Comparison of ENCODE assay signal across 25 cellular contexts in genomic region chr5:102603670-102604069, GRCh38.
"Had no signal": no experiment of that assay in that cellular context is flagged by ENCODE, and none has a peak within 500 bp of the region (broad histone marks: within the 10 kb centered on the region; RNA-seq: fewer than 3 reads in every experiment).

No MANE protein-coding gene starts in this region.

- H3K4me3 ChIP-seq: ascending aorta, esophagus muscularis mucosa, heart right ventricle, mucosa of descending colon, prostate gland, tibial nerve had no signal

- H3K27ac ChIP-seq: ascending aorta, esophagus muscularis mucosa, heart right ventricle, prostate gland, tibial nerve, WERI-Rb-1 had no signal

- H3K27me3 ChIP-seq: ascending aorta, esophagus muscularis mucosa, heart right ventricle, tibial nerve had no signal

- H3K9me3 ChIP-seq: ascending aorta, esophagus muscularis mucosa, heart right ventricle, mucosa of descending colon, prostate gland, tibial nerve had no signal

- FAIRE-seq: bronchial epithelial cell, endothelial cell of umbilical vein, small intestine, urothelium cell line had no signal

- DNase-seq: activated CD4-positive, alpha-beta T cell treated with anti-CD3 and anti-CD28 coated beads, Interleukin-2, amount 50 U/mL, for 4 hours; activated effector memory CD4-positive, alpha-beta T cell treated with anti-CD3 and anti-CD28 coated beads, Interleukin-2, amount 50 U/mL, for 16 hours; activated naive CD4-positive, alpha-beta T cell treated with anti-CD3 and anti-CD28 coated beads, Interleukin-2, amount 50 U/mL, for 16 hours; activated T-cell treated with anti-CD3 and anti-CD28 coated beads, Interleukin-2, amount 50 U/mL, for 72 hours; cerebellar nuclear complex; effector CD8-positive, alpha-beta T cell; heart right ventricle; immature natural killer cell; kidney glomerular epithelial cell; left ventricle myocardium superior; mesenchymal stem cell; mucosa of descending colon; naive B cell; right cardiac atrium; small intestine; stimulated activated CD4-positive, alpha-beta T cell treated with anti-CD3 and anti-CD28 coated beads, Interleukin-15, amount 100 ng/mL, for 24 hours; stimulated activated CD4-positive, alpha-beta T cell treated with anti-CD3 and anti-CD28 coated beads, Interleukin-2, amount 100 ng/mL, for 48 hours; WERI-Rb-1 had no signal

- H3K4me1 ChIP-seq: ascending aorta, prostate gland had no signal

- H3K36me3 ChIP-seq: ascending aorta, esophagus muscularis mucosa, heart right ventricle, prostate gland, tibial nerve, WERI-Rb-1 had no signal
